Comparison of ENCODE assay signal across 7 cellular contexts in the genomic region with DNA sequence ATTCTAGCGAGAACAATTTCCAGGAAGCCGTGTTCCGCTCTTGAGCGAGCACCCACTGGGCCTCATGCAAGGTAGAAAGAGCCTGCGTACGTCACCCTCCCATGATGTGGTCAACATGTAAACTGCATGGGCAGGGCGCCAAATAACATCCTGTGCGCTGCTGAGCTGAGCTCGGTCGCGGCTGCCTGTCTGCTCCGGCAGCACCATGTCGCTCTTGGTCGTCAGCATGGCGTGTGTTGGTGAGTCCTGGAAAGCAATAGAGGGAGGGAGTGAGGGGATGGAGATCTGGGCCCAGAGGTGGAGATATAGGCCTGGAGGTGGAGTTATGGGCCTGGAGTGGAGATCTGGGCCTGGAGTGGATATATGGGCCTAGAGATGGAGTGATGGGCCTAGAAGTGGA. TPM values are rescaled to one million over a fixed set of nuclear protein-coding genes. Genes with fewer than 3 reads are reported as not detected.
"Had no signal": no experiment of that assay in that cellular context is flagged by ENCODE, and none has a peak within 500 bp of the region (broad histone marks: within the 10 kb centered on the region; RNA-seq: fewer than 3 reads in every experiment).

A gene (plus strand): TSS at position 148 of the 400 bp plus-strand sequence. CDS start 58 bp downstream, at position 206.

RNA-seq across cellular contexts. Expression of the gene that starts here (rescaled TPM):
- total RNA-seq: GM23248, GM23338, H1, H4, H7, H9, HFFc6 had no signal
- polyA plus RNA-seq: GM23248, GM23338, H1 had no signal
